Comparison of ENCODE assay signal across 19 cellular contexts in genomic region chr22:43616645-43617044, GRCh38.
"Had no signal": no experiment of that assay in that cellular context is flagged by ENCODE, and none has a peak within 500 bp of the region (broad histone marks: within the 10 kb centered on the region; RNA-seq: fewer than 3 reads in every experiment).

No MANE protein-coding gene starts in this region.

- H3K36me3 ChIP-seq: breast epithelium, lower lobe of right lung had no signal

- ATAC-seq: activated CD4-positive, CD25-positive, alpha-beta regulatory T cell treated with anti-CD3 and anti-CD28 coated beads, Interleukin-2, amount 50 U/mL, for 24 hours; effector memory CD8-positive, alpha-beta T cell; lower lobe of right lung; stimulated activated effector memory CD8-positive, alpha-beta T cell treated with anti-CD3 and anti-CD28 coated beads, Interleukin-12 subunit alpha, Interleukin-12 subunit beta, amount 100 ng/mL, for 72 hours had no signal

- H3K4me1 ChIP-seq: breast epithelium, lower lobe of right lung, tibial nerve had no signal

- H3K4me1 Mint-ChIP-seq: neural crest cell; stimulated activated effector memory CD8-positive, alpha-beta T cell treated with anti-CD3 and anti-CD28 coated beads, Interleukin-12 subunit alpha, Interleukin-12 subunit beta, amount 100 ng/mL, for 72 hours had no signal

- H3K9me3 Mint-ChIP-seq: effector memory CD8-positive, alpha-beta T cell had no signal

- H3K4me3 ChIP-seq: breast epithelium, lower lobe of right lung, tibial nerve had no signal

- H3K27me3 ChIP-seq: breast epithelium, tibial nerve had no signal

- DNase-seq: activated CD4-positive, alpha-beta T cell treated with anti-CD3 and anti-CD28 coated beads, Interleukin-2, amount 50 U/mL, for 1 hour; activated naive CD4-positive, alpha-beta T cell treated with Interleukin-2 at 50 U/mL for 16 hours; activated T-cell treated with anti-CD3 and anti-CD28 coated beads for 4 hours; aorta; cerebellar nuclear complex; effector memory CD8-positive, alpha-beta T cell; foreskin melanocyte; kidney glomerular epithelial cell; lower lobe of right lung; stimulated activated CD4-positive, alpha-beta T cell treated with anti-CD3 and anti-CD28 coated beads, Interleukin-12 subunit alpha, Interleukin-12 subunit beta, amount 100 ng/mL, for 4 hours; stimulated activated CD4-positive, alpha-beta T cell treated with anti-CD3 and anti-CD28 coated beads, Interleukin-2, amount 100 ng/mL, for 24 hours; T-helper 9 cell had no signal

- H3K36me3 Mint-ChIP-seq: mesothelial cell of epicardium; stimulated activated effector memory CD8-positive, alpha-beta T cell treated with anti-CD3 and anti-CD28 coated beads, Interleukin-12 subunit alpha, Interleukin-12 subunit beta, amount 100 ng/mL, for 72 hours had no signal

- H3K9me3 ChIP-seq: lower lobe of right lung had no signal

- H3K27ac Mint-ChIP-seq: dendritic cell treated with granulocyte-macrophage colony-stimulating factor and Interleukin-4, amounts not matched to agents 40 ng/mL and 50 ng/mL, for 4 days; effector memory CD8-positive, alpha-beta T cell; stimulated activated effector memory CD8-positive, alpha-beta T cell treated with anti-CD3 and anti-CD28 coated beads, Interleukin-12 subunit alpha, Interleukin-12 subunit beta, amount 100 ng/mL, for 72 hours had no signal

- H3K27ac ChIP-seq: breast epithelium, lower lobe of right lung, tibial nerve had no signal

- H3K4me3 Mint-ChIP-seq: dendritic cell treated with granulocyte-macrophage colony-stimulating factor and Interleukin-4, amounts not matched to agents 40 ng/mL and 50 ng/mL, for 4 days; effector memory CD8-positive, alpha-beta T cell; mesothelial cell of epicardium; neural crest cell; stimulated activated effector memory CD8-positive, alpha-beta T cell treated with anti-CD3 and anti-CD28 coated beads, Interleukin-12 subunit alpha, Interleukin-12 subunit beta, amount 100 ng/mL, for 72 hours had no signal
